ENCODE assay signal across 15 cellular contexts in genomic region chr3:151630035-151630434, GRCh38.
DNase-seq lines count a peak whose midpoint lies in the region; TF ChIP-seq lines count a peak whose summit lies in the region.
"Had no signal": no experiment of that assay in that cellular context is flagged by ENCODE, and none has a peak within 500 bp of the region (broad histone marks: within the 10 kb centered on the region; RNA-seq: fewer than 3 reads in every experiment).

No MANE protein-coding gene starts in this region.

- no peak for TF ChIP-seq CTCF in astrocyte of the spinal cord (IDR thresholded peaks at IDR 0.05; ENCODE audit: low read depth, low read length)
- TF ChIP-seq CTCF in fibroblast of villous mesenchyme (IDR thresholded peaks at IDR 0.05; ENCODE audit: insufficient read depth, low read depth, low read length), result no peak

- H3K4me3 ChIP-seq in astrocyte of the spinal cord (ENCODE audit: low read depth, low read length) (no peak overlapping the region), fibroblast of villous mesenchyme (ENCODE audit: low read depth, low read length) (no peak overlapping the region)
- H3K4me3 ChIP-seq: BLaER1 treated with 17β-estradiol and CSF1 and Interleukin-3, amounts not matched to agents 10 nM and 100 nM; GM23248 had no signal

- in situ Hi-C loops in astrocyte of the spinal cord (cut with HindIII; ENCODE audit: low sequenced_read_pairs), result no loop called here

- DNase-seq in DMS53 (lab: John Stamatoyannopoulos, UW), result peak; percentile 27
- no peak for DNase-seq in DMS53 treated with DMSO at 0.1 percent for 48 hours (lab: John Stamatoyannopoulos, UW; ENCODE audit: unreplicated experiment)
- peak; percentile 15 for DNase-seq in astrocyte of the spinal cord (ENCODE audit: low read depth, low spot score)
- DNase-seq in fibroblast of villous mesenchyme (ENCODE audit: low read depth), result peak; percentile 55
- peak; percentile 18 for DNase-seq in smooth muscle cell of the brain vasculature (ENCODE audit: low read depth, low spot score)
- DNase-seq in dedifferentiated amniotic fluid mesenchymal stem cell (ENCODE audit: extremely low spot score), result no peak
- DNase-seq in SIG-M5 treated with dmso at 0.1 percent for 504 hours (lab: John Stamatoyannopoulos, UW; ENCODE audit: unreplicated experiment), result no peak
- DNase-seq in DMS79 (lab: John Stamatoyannopoulos, UW), result no peak
- DNase-seq: ACHN; CD4-positive, alpha-beta memory T cell; DMS153; GM23248; H7; IMR-90 had no signal

Comparison
In these comparisons a context has a peak if more than half of its experiments do, and no peak if none do; other contexts are left out.
1. DNase-seq: peak in DMS53 (single experiment), astrocyte of the spinal cord (single experiment), fibroblast of villous mesenchyme (single experiment) and smooth muscle cell of the brain vasculature (single experiment); none in DMS53 treated with DMSO at 0.1 percent for 48 hours (single experiment), dedifferentiated amniotic fluid mesenchymal stem cell (single experiment), SIG-M5 treated with dmso at 0.1 percent for 504 hours (single experiment) and DMS79 (single experiment).